8 cellular contexts compared by ENCODE assay signal in the genomic region with DNA sequence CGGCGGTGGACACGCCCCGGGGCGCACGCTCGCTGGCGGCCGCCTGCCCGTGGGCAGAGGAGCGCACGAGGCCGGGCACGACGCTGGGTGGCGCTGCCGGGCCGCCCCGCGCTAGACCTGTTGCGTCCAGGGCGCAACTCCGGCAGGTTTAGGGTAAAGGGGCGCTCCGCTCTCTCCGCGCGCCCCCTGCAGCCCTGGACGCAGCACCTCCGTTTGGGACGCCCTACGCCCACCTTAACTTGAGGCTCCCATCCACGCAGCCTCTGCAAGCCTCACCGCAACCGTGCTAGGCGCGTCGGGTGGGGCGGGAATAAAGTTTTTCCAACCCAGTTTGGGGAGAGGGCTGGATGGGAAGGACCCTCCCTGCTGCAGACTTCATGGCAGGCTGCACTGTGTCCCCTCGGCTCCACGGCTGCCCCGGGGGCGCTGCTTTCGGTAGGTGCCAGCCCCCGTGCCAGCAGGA. TPM values are rescaled to one million over a fixed set of nuclear protein-coding genes. Genes with fewer than 3 reads are reported as not detected.
A peak's percentile ranks its signal among the peaks of the same experiment; 100 is the strongest.
DNase-seq lines count a peak whose midpoint lies in the region; ATAC-seq and TF ChIP-seq lines count a peak whose summit lies in the region.

No MANE protein-coding gene starts in this region.

- no peaks in the 10 kb centered on the region for H3K79me2 ChIP-seq in OCI-LY7 (ENCODE audit: insufficient read depth, low read depth, low read length)
- H3K79me2 ChIP-seq in smooth muscle cell (ENCODE audit: low read depth), result no peaks in the 10 kb centered on the region

- in situ Hi-C loops in T47D (cut with HindIII; ENCODE audit: low pct_unique_long_range_greater_than_20kb, low sequenced_read_pairs), result no loop called here

- H3K4me2 ChIP-seq in OCI-LY7 (ENCODE audit: low read length) (peak overlapping the region; percentile 30; the same call in 1 of the 2 replicates), smooth muscle cell (peak overlapping the region; percentile 97)

- no peak overlapping the region for H3K27ac ChIP-seq in OCI-LY7 (ENCODE audit: low read depth, low read length, poor library complexity, severe bottlenecking)
- H3K27ac ChIP-seq in smooth muscle cell (ENCODE audit: low read depth), result no peak overlapping the region

- no peaks in the 10 kb centered on the region for H3K27me3 ChIP-seq in smooth muscle cell (ENCODE audit: low read depth)

- H3K9me3 ChIP-seq in OCI-LY7 (ENCODE audit: low read length) (no peaks in the 10 kb centered on the region; the same call in 1 of the 2 replicates), smooth muscle cell (replicated peaks; ENCODE audit: low read depth) (no peaks in the 10 kb centered on the region)

- H3K4me3 ChIP-seq in OCI-LY7 (ENCODE audit: low read depth, low read length, poor library complexity, severe bottlenecking) (no peak overlapping the region), smooth muscle cell (peak overlapping the region; percentile 70)

- POLR2A ChIA-PET in OCI-LY7 (lab: Charles Lee), result no interaction called here

- H3K36me3 ChIP-seq in OCI-LY7 (ENCODE audit: insufficient read depth, low read length) (no peaks in the 10 kb centered on the region), smooth muscle cell (ENCODE audit: low read depth) (no peaks in the 10 kb centered on the region)

- H3K9me2 ChIP-seq in OCI-LY7 (ENCODE audit: insufficient read depth, low read length), result no peaks in the 10 kb centered on the region

- TF ChIP-seq CTCF in OCI-LY7 (conservative IDR thresholded peaks at IDR 0.05; ENCODE audit: low read length) (peak; percentile 71), smooth muscle cell (IDR thresholded peaks at IDR 0.05; ENCODE audit: borderline replicate concordance, insufficient read depth, poor library complexity, severe bottlenecking) (peak; percentile 70)

- H2AFZ ChIP-seq in OCI-LY7 (ENCODE audit: low read length), result no peak overlapping the region
- H2AFZ ChIP-seq in smooth muscle cell (ENCODE audit: low read depth), result peak overlapping the region; percentile 86

- no peaks in the 10 kb centered on the region for H3F3A ChIP-seq in smooth muscle cell (ENCODE audit: low read depth)

- CTCF ChIA-PET in OCI-LY7 (lab: Charles Lee; ENCODE audit: unreplicated experiment), result no interaction called here

- no peak for DNase-seq in activated CD4-positive, CD25-positive, alpha-beta regulatory T cell (lab: John Stamatoyannopoulos, UW)
- peak; percentile 69 for DNase-seq in HT-29 (ENCODE audit: low spot score)
- DNase-seq in OCI-LY7 (ENCODE audit: low spot score), result peak; percentile 57
- peak; percentile 86 to 90 for DNase-seq in T47D (ENCODE audit: low read depth in 1 of 2, low spot score in 1 of 2)
- DNase-seq in iPS-NIHi7 (ENCODE audit: extremely low spot score), result peak; percentile 92
- DNase-seq in smooth muscle cell (lab: John Stamatoyannopoulos, UW; ENCODE audit: unreplicated experiment), result peak; percentile 27

- no TSS peak for BruUV-seq in OCI-LY7 (replicated peaks; lab: Mats Ljungman, UMichigan)

- H4K20me1 ChIP-seq in OCI-LY7 (ENCODE audit: insufficient read depth, low read length), result no peaks in the 10 kb centered on the region
- H4K20me1 ChIP-seq in smooth muscle cell (ENCODE audit: low read depth), result no peaks in the 10 kb centered on the region

- intact Hi-C loops in OCI-LY7 (cut with micrococcal nuclease; ENCODE audit: unreplicated experiment), result loop anchor here (5.0 kb wide), 1 partner anchor 210 kb away; no protein-coding TSS in a partner anchor

- H3K9ac ChIP-seq in smooth muscle cell (ENCODE audit: low read depth), result no peak overlapping the region

- 2% methylated on average over 42 of the region's 45 CpGs for WGBS in smooth muscle cell (ENCODE audit: low lambda C conversion rate)

- H3K4me1 ChIP-seq in OCI-LY7 (ENCODE audit: insufficient read depth, low read length, poor library complexity, severe bottlenecking) (no peaks in the 10 kb centered on the region), smooth muscle cell (ENCODE audit: low read depth) (peaks cover 8% of the 10 kb centered on the region)

- peak; percentile 48 to 49 for ATAC-seq in activated CD4-positive, CD25-positive, alpha-beta regulatory T cell treated with anti-CD3 and anti-CD28 coated beads, Interleukin-2, amount 50 U/mL, for 24 hours
- ATAC-seq in GM19452 (IDR thresholded peaks at IDR 0.05; ENCODE audit: unreplicated experiment), result no peak

RNA-seq across cellular contexts. Expression of gene SYT17, which starts 0.3 kb away (rescaled TPM):
- 0.38 and 0.57 TPM in 2 replicates for total RNA-seq in HT-29 (2014; rRNA removed; shearing (Covaris generic))
- 7.1 and 10.3 TPM in 2 replicates for total RNA-seq in OCI-LY7 (2014; rRNA removed; shearing (Covaris generic))
- 6.0 and 6.2 TPM in 2 replicates for total RNA-seq in OCI-LY7 (2022)
- total RNA-seq in smooth muscle cell, result 2.0 and 2.2 TPM in 2 replicates
- polyA plus RNA-seq in smooth muscle cell, result 3.9 and 4.0 TPM in 2 replicates

RNA-seq across cellular contexts. Expression of gene ITPRIPL2, which starts 54.0 kb away (rescaled TPM):
- total RNA-seq in HT-29 (2014; rRNA removed; shearing (Covaris generic)), result 17.7 and 19.5 TPM in 2 replicates
- 0.03 TPM in 1 of 2 replicates, not detected in the other for total RNA-seq in OCI-LY7 (2014; rRNA removed; shearing (Covaris generic))
- total RNA-seq in OCI-LY7 (2022), result not detected in 2 replicates
- total RNA-seq in smooth muscle cell, result 26.4 and 27.5 TPM in 2 replicates
- 16.4 and 19.4 TPM in 2 replicates for polyA plus RNA-seq in smooth muscle cell

Comparison
In these comparisons a context has a peak if more than half of its experiments do, and no peak if none do; other contexts are left out.
1. DNase-seq: peak in HT-29 (single experiment), OCI-LY7 (single experiment), T47D (2 of 2), iPS-NIHi7 (single experiment) and smooth muscle cell (single experiment); none in activated CD4-positive, CD25-positive, alpha-beta regulatory T cell (0 of 4).
2. RNA of gene ITPRIPL2, which starts 54.0 kb away (total RNA-seq): 26.4 to 27.5 TPM in smooth muscle cell and 17.7 to 19.5 TPM in HT-29; 0.03 TPM in OCI-LY7; every median in the first group is over 10 times any median in the second.